ENCODE assay signal across 1 cellular context in the genomic region with DNA sequence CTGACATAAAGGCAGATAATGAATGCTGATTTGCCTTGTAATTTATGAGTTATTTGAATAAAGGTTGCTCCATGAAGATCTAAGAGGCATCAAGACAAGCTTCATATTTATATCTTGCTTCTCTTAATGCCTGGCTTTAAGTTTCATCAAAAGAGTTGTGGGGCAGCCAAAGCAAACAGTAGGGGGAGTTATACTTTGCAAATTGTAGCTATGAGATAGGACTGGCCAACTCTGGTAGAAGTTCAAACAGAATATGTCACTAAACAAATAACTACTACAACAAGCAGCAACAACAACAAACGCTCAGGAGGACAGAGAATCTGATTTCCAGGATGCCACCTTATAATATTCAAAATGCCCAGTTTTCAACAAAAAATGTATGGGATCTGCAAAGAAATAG.
TF ChIP-seq lines count a peak whose summit lies in the region.

No MANE protein-coding gene starts in this region.

TF ChIP-seq in H1, 55 proteins besides CTCF, POLR2A, EP300 and RAD21:
- TF ChIP-seq JUN (IDR thresholded peaks at IDR 0.05; ENCODE audit: low read depth, low read length) = no peak
- no peak for TF ChIP-seq SP2 (IDR thresholded peaks at IDR 0.05; ENCODE audit: low read length)
- TF ChIP-seq EGR1 (IDR thresholded peaks at IDR 0.05; ENCODE audit: borderline replicate concordance, low read depth, low read length) = no peak
- TF ChIP-seq CREB1 (IDR thresholded peaks at IDR 0.05) = no peak
- TF ChIP-seq KDM5A (IDR thresholded peaks at IDR 0.05; ENCODE audit: low read length) = no peak
- no peak for TF ChIP-seq TEAD4 (IDR thresholded peaks at IDR 0.05; ENCODE audit: low read depth, low read length)
- TF ChIP-seq E2F6 (IDR thresholded peaks at IDR 0.05) = no peak
- TF ChIP-seq POLR2AphosphoS5 (IDR thresholded peaks at IDR 0.05; ENCODE audit: low read depth, low read length) = no peak
- no peak for TF ChIP-seq NRF1 (IDR thresholded peaks at IDR 0.05; ENCODE audit: low read depth, low read length)
- TF ChIP-seq MAX (IDR thresholded peaks at IDR 0.05) = no peak
- TF ChIP-seq CEBPB (IDR thresholded peaks at IDR 0.05; ENCODE audit: low read depth, low read length) = no peak
- no peak for TF ChIP-seq KDM4A (IDR thresholded peaks at IDR 0.05; ENCODE audit: low read depth, low read length, severe bottlenecking)
- TF ChIP-seq RBBP5 (IDR thresholded peaks at IDR 0.05; ENCODE audit: borderline replicate concordance, low read depth, low read length) = no peak
- TF ChIP-seq GTF2F1 (IDR thresholded peaks at IDR 0.05; ENCODE audit: borderline replicate concordance, low read depth, low read length) = no peak
- no peak for TF ChIP-seq TBP (IDR thresholded peaks at IDR 0.05; ENCODE audit: low read depth, low read length)
- no peak for TF ChIP-seq ATF3 (IDR thresholded peaks at IDR 0.05; ENCODE audit: insufficient read depth, low read depth, low read length)
- no peak for TF ChIP-seq JUND (IDR thresholded peaks at IDR 0.05; ENCODE audit: low read length)
TF ChIP-seq in H1: peak in this region for 0.
